ENCODE assay signal across 1 cellular context in genomic region chr4:42372303-42372702, GRCh38. TPM values are rescaled to one million over a fixed set of nuclear protein-coding genes. Genes with fewer than 3 reads are reported as not detected.
"Had no signal": no experiment of that assay in that cellular context is flagged by ENCODE, and none has a peak within 500 bp of the region (broad histone marks: within the 10 kb centered on the region; RNA-seq: fewer than 3 reads in every experiment).

No MANE protein-coding gene starts in this region.

RNA-seq across cellular contexts. Expression of gene SHISA3, which starts 25.0 kb away (rescaled TPM):
- total RNA-seq: temporal lobe had no signal
